ENCODE assay signal across 12 cellular contexts in the genomic region with DNA sequence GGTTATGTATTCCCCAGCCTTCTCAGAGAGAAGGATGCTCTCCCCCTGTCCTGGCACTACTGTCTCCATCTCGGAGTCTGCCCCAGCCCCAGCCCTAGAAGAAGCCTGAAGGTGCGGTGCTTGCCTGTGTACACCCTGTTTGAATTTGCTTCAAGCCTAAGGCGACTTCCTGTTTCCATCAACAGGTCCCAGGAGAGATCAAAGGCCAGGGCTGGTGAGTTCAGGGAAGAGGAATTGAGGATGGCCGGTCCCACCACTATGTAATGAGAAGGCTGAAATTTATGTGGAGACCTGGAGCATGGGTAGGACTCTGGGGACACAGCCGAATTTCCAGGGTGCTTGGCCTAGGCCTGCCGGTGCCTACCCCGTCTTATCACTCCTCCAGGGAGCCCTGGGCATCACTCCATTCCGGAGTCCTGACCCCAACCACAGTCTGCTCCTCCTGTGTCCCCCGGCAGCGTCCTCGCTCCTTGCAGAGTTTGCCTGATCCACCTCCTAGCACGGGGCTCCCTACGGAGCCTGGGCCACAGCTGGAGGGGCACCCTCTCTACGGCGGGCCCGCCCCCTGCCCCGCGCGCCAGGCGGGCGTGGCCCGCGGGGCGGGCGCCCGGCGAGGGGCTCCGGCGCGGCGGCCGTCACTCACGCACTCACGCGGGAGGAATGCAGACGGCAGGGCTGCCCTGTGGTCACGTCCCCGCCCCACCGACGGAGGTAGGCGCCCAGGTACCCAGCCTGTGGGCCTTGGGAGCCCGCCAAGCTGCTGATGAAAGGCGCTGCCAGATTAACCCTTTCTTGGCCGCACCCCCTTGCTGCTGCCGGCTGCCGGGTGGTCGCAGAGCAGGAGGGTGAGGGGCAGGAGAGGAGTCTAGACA. TPM values are rescaled to one million over a fixed set of nuclear protein-coding genes. Genes with fewer than 3 reads are reported as not detected.
DNase-seq lines count a peak whose midpoint lies in the region; ATAC-seq and TF ChIP-seq lines count a peak whose summit lies in the region.
"Had no signal": no experiment of that assay in that cellular context is flagged by ENCODE, and none has a peak within 500 bp of the region (broad histone marks: within the 10 kb centered on the region; RNA-seq: fewer than 3 reads in every experiment).

No MANE protein-coding gene starts in this region.

- no peaks in the 10 kb centered on the region for H3K9me2 ChIP-seq in PC-9 (ENCODE audit: insufficient read depth)

- no peak overlapping the region for H3K4me3 Mint-ChIP-seq in activated T-cell treated with anti-CD3 and anti-CD28 coated beads, Interleukin-2, amount 50 U/mL, for 4 hours
- no peak overlapping the region for H3K4me3 Mint-ChIP-seq in activated T-cell treated with anti-CD3 and anti-CD28 coated beads, Interleukin-2, amount 50 U/mL, for 72 hours
- H3K4me3 Mint-ChIP-seq in type B pancreatic cell = peak overlapping the region; percentile 73
- no peak overlapping the region for H3K4me3 Mint-ChIP-seq in activated T-helper 2 cell treated with anti-CD3 and anti-CD28 coated beads, Interferon-gamma antibody, Interleukin-2, Interleukin-4, amounts not matched to agents 10 μg/mL and 5 μg/mL and 100 μg/mL, durations not matched to agents 14 hours and 24 hours and 36 hours (ENCODE audit: low read depth)

- H3K27ac ChIP-seq in PC-9 = peak overlapping the region; percentile 59
- H3K27ac ChIP-seq: psoas muscle had no signal

- no peaks in the 10 kb centered on the region for H3K36me3 ChIP-seq in PC-9 (ENCODE audit: low read depth)

- peak overlapping the region; percentile 72 for H3K4me2 ChIP-seq in PC-9

- CTCF ChIA-PET in PC-9 (lab: Charles Lee) = interaction anchor here (0.8 to 1.1 kb wide), 2 partner anchors 8 to 96 kb away, joined by 4 to 5 read pairs; no protein-coding TSS in a partner anchor

- no peak overlapping the region for H3K27ac Mint-ChIP-seq in activated T-cell treated with anti-CD3 and anti-CD28 coated beads, Interleukin-2, amount 50 U/mL, for 72 hours
- H3K27ac Mint-ChIP-seq in type B pancreatic cell = no peak overlapping the region
- H3K27ac Mint-ChIP-seq in activated T-helper 2 cell treated with anti-CD3 and anti-CD28 coated beads, Interferon-gamma antibody, Interleukin-2, Interleukin-4, amounts not matched to agents 10 μg/mL and 5 μg/mL and 100 μg/mL, durations not matched to agents 14 hours and 24 hours and 36 hours = no peak overlapping the region

- no peaks in the 10 kb centered on the region for H3K79me2 ChIP-seq in PC-9 (ENCODE audit: low read depth)

- no peaks in the 10 kb centered on the region for H3K9me3 ChIP-seq in PC-9 (ENCODE audit: insufficient read depth, low read depth)
- H3K9me3 ChIP-seq: psoas muscle had no signal

- no peaks in the 10 kb centered on the region for H4K20me1 ChIP-seq in PC-9 (ENCODE audit: insufficient read depth)

- ATAC-seq in activated T-cell treated with anti-CD3 and anti-CD28 coated beads, Interleukin-2, amount 50 U/mL, for 4 hours = peak; percentile 59 to 67
- no peak for ATAC-seq in activated T-cell treated with anti-CD3 and anti-CD28 coated beads, Interleukin-2, amount 50 U/mL, for 72 hours (replicated peaks in 1 of 2)
- ATAC-seq: psoas muscle had no signal

- H3K4me1 Mint-ChIP-seq in activated T-cell treated with anti-CD3 and anti-CD28 coated beads, Interleukin-2, amount 50 U/mL, for 4 hours (ENCODE audit: low read depth) = peaks cover 1% of the 10 kb centered on the region
- no peaks in the 10 kb centered on the region for H3K4me1 Mint-ChIP-seq in activated T-cell treated with anti-CD3 and anti-CD28 coated beads, Interleukin-2, amount 50 U/mL, for 72 hours (ENCODE audit: low read depth)
- H3K4me1 Mint-ChIP-seq in type B pancreatic cell (ENCODE audit: unreplicated experiment) = peaks cover 47% of the 10 kb centered on the region
- H3K4me1 Mint-ChIP-seq in activated T-helper 2 cell treated with anti-CD3 and anti-CD28 coated beads, Interferon-gamma antibody, Interleukin-2, Interleukin-4, amounts not matched to agents 10 μg/mL and 5 μg/mL and 100 μg/mL, durations not matched to agents 14 hours and 24 hours and 36 hours (ENCODE audit: low read depth) = no peaks in the 10 kb centered on the region

- BruUV-seq in PC-9 (replicated peaks; lab: Mats Ljungman, UMichigan) = no TSS peak

- intact Hi-C loops in PC-9 (cut with micrococcal nuclease; ENCODE audit: unreplicated experiment) = loop anchor here (1.0 kb wide), 1 partner anchor 14 kb away; no protein-coding TSS in a partner anchor
- intact Hi-C loops in activated T-helper 2 cell treated with anti-CD3 and anti-CD28 coated beads, Interferon-gamma antibody, Interleukin-2, Interleukin-4, amounts not matched to agents 10 μg/mL and 5 μg/mL and 100 μg/mL, durations not matched to agents 14 hours and 24 hours and 36 hours (cut with micrococcal nuclease) = no loop called here

- TF ChIP-seq CTCF in PC-9 (conservative IDR thresholded peaks at IDR 0.05) (no peak), type B pancreatic cell (conservative IDR thresholded peaks at IDR 0.05) (no peak)

- POLR2A ChIA-PET in PC-9 (lab: Charles Lee; ENCODE audit: unreplicated experiment) = no interaction called here

- H3K27me3 Mint-ChIP-seq in activated T-cell treated with anti-CD3 and anti-CD28 coated beads, Interleukin-2, amount 50 U/mL, for 4 hours (ENCODE audit: low read depth) = peaks cover 66% of the 10 kb centered on the region
- H3K27me3 Mint-ChIP-seq in activated T-cell treated with anti-CD3 and anti-CD28 coated beads, Interleukin-2, amount 50 U/mL, for 72 hours (ENCODE audit: low read depth) = peaks cover 57% of the 10 kb centered on the region
- peaks cover 52% of the 10 kb centered on the region for H3K27me3 Mint-ChIP-seq in type B pancreatic cell
- peaks cover 58% of the 10 kb centered on the region for H3K27me3 Mint-ChIP-seq in activated T-helper 2 cell treated with anti-CD3 and anti-CD28 coated beads, Interferon-gamma antibody, Interleukin-2, Interleukin-4, amounts not matched to agents 10 μg/mL and 5 μg/mL and 100 μg/mL, durations not matched to agents 14 hours and 24 hours and 36 hours (ENCODE audit: low read depth)

- peak overlapping the region; percentile 39; the same call in 1 of the 2 replicates for H3K4me3 ChIP-seq in PC-9
- H3K4me3 ChIP-seq in iPS-11a (ENCODE audit: low read depth, low read length) = peak overlapping the region; percentile 25
- H3K4me3 ChIP-seq: psoas muscle had no signal

- H3K36me3 Mint-ChIP-seq in activated T-cell treated with anti-CD3 and anti-CD28 coated beads, Interleukin-2, amount 50 U/mL, for 4 hours (ENCODE audit: insufficient read depth) = no peaks in the 10 kb centered on the region
- H3K36me3 Mint-ChIP-seq in activated T-cell treated with anti-CD3 and anti-CD28 coated beads, Interleukin-2, amount 50 U/mL, for 72 hours (ENCODE audit: insufficient read depth in 2 of 2) = no peaks in the 10 kb centered on the region
- no peaks in the 10 kb centered on the region for H3K36me3 Mint-ChIP-seq in type B pancreatic cell
- H3K36me3 Mint-ChIP-seq in activated T-helper 2 cell treated with anti-CD3 and anti-CD28 coated beads, Interferon-gamma antibody, Interleukin-2, Interleukin-4, amounts not matched to agents 10 μg/mL and 5 μg/mL and 100 μg/mL, durations not matched to agents 14 hours and 24 hours and 36 hours (ENCODE audit: low read depth) = no peaks in the 10 kb centered on the region

- H2AFZ ChIP-seq in PC-9 = no peak overlapping the region; the same call in 1 of the 2 replicates

- DNase-seq in activated T-cell treated with anti-CD3 and anti-CD28 coated beads, Interleukin-2, amount 50 U/mL, for 4 hours = no peak
- DNase-seq in activated T-cell treated with anti-CD3 and anti-CD28 coated beads, Interleukin-2, amount 50 U/mL, for 72 hours = no peak
- peak; percentile 66 to 75 for DNase-seq in PC-9
- no peak for DNase-seq in type B pancreatic cell (ENCODE audit: extremely low spot score, unreplicated experiment)
- no peak for DNase-seq in activated T-helper 2 cell treated with anti-CD3 and anti-CD28 coated beads, Interferon-gamma antibody, Interleukin-2, Interleukin-4, amounts not matched to agents 10 μg/mL and 5 μg/mL and 100 μg/mL, durations not matched to agents 14 hours and 24 hours and 36 hours (ENCODE audit: low spot score)
- DNase-seq in KG1 (lab: John Stamatoyannopoulos, UW) = no peak
- DNase-seq in HUDEP-2 (lab: John Stamatoyannopoulos, UW; ENCODE audit: unreplicated experiment in 76 of 76) = no peak
- DNase-seq: activated CD4-positive, CD25-positive, alpha-beta regulatory T cell treated with anti-CD3 and anti-CD28 coated beads, Interleukin-2, amount 50 U/mL, for 72 hours; activated gamma-delta T cell treated with Interleukin-2 at 50 U/mL for 16 hours; OCI-M1; psoas muscle had no signal

- H3K4me1 ChIP-seq in PC-9 (replicated peaks; ENCODE audit: insufficient read depth) = peaks cover 85% of the 10 kb centered on the region
- H3K4me1 ChIP-seq: psoas muscle had no signal

- H3K27me3 ChIP-seq in PC-9 (ENCODE audit: insufficient read depth, low read depth) = no peaks in the 10 kb centered on the region

- peaks cover 52% of the 10 kb centered on the region for H3F3A ChIP-seq in PC-9 (ENCODE audit: insufficient read depth, low read depth)

- H3K9me3 Mint-ChIP-seq in activated T-cell treated with anti-CD3 and anti-CD28 coated beads, Interleukin-2, amount 50 U/mL, for 4 hours = no peaks in the 10 kb centered on the region
- H3K9me3 Mint-ChIP-seq in activated T-cell treated with anti-CD3 and anti-CD28 coated beads, Interleukin-2, amount 50 U/mL, for 72 hours = no peaks in the 10 kb centered on the region
- H3K9me3 Mint-ChIP-seq in type B pancreatic cell = no peaks in the 10 kb centered on the region
- H3K9me3 Mint-ChIP-seq in activated T-helper 2 cell treated with anti-CD3 and anti-CD28 coated beads, Interferon-gamma antibody, Interleukin-2, Interleukin-4, amounts not matched to agents 10 μg/mL and 5 μg/mL and 100 μg/mL, durations not matched to agents 14 hours and 24 hours and 36 hours = no peaks in the 10 kb centered on the region

RNA-seq across cellular contexts. Expression of gene TAC4, which starts 53.8 kb away (rescaled TPM):
- not detected for total RNA-seq in activated T-cell treated with anti-CD3 and anti-CD28 coated beads, Interleukin-2, amount 50 U/mL, for 4 hours
- total RNA-seq in activated T-cell treated with anti-CD3 and anti-CD28 coated beads, Interleukin-2, amount 50 U/mL, for 72 hours = not detected
- total RNA-seq in PC-9 (2021) (not detected in 2 replicates), type B pancreatic cell (ENCODE audit: low replicate concordance) (not detected in 2 replicates)
- not detected in 2 replicates for total RNA-seq in activated T-helper 2 cell treated with anti-CD3 and anti-CD28 coated beads, Interferon-gamma antibody, Interleukin-2, Interleukin-4, amounts not matched to agents 10 μg/mL and 5 μg/mL and 100 μg/mL, durations not matched to agents 14 hours and 24 hours and 36 hours
- total RNA-seq: psoas muscle had no signal

Comparison
In these comparisons a context has a peak if more than half of its experiments do, and no peak if none do; other contexts are left out.
1. ATAC-seq: peak in activated T-cell treated with anti-CD3 and anti-CD28 coated beads, Interleukin-2, amount 50 U/mL, for 4 hours (2 of 2); none in activated T-cell treated with anti-CD3 and anti-CD28 coated beads, Interleukin-2, amount 50 U/mL, for 72 hours (0 of 2).
2. DNase-seq: peak in PC-9 (2 of 2); none in activated T-cell treated with anti-CD3 and anti-CD28 coated beads, Interleukin-2, amount 50 U/mL, for 4 hours (single experiment), activated T-cell treated with anti-CD3 and anti-CD28 coated beads, Interleukin-2, amount 50 U/mL, for 72 hours (0 of 2), type B pancreatic cell (single experiment), activated T-helper 2 cell treated with anti-CD3 and anti-CD28 coated beads, Interferon-gamma antibody, Interleukin-2, Interleukin-4, amounts not matched to agents 10 μg/mL and 5 μg/mL and 100 μg/mL, durations not matched to agents 14 hours and 24 hours and 36 hours (single experiment), KG1 (single experiment) and HUDEP-2 (0 of 76).